27 cellular contexts compared by ENCODE assay signal in genomic region chr10:3861785-3862184, GRCh38.
DNase-seq lines count a peak whose midpoint lies in the region; ATAC-seq, FAIRE-seq and TF ChIP-seq lines count a peak whose summit lies in the region.
"Had no signal": no experiment of that assay in that cellular context is flagged by ENCODE, and none has a peak within 500 bp of the region (broad histone marks: within the 10 kb centered on the region; RNA-seq: fewer than 3 reads in every experiment).

No MANE protein-coding gene starts in this region.

- no peak overlapping the region for H3K4me3 ChIP-seq in brain microvascular endothelial cell (ENCODE audit: low read depth, low read length)
- no peak overlapping the region for H3K4me3 ChIP-seq in lower lobe of right lung
- no peak overlapping the region for H3K4me3 ChIP-seq in uterus
- H3K4me3 ChIP-seq: heart right ventricle had no signal

- no peak for TF ChIP-seq POLR2A in uterus (IDR thresholded peaks at IDR 0.05)
- no peak for TF ChIP-seq POLR2A in GM12891 (IDR thresholded peaks at IDR 0.05; ENCODE audit: low read depth, low read length)

- no peaks in the 10 kb centered on the region for H3K9me3 ChIP-seq in lower lobe of right lung
- no peaks in the 10 kb centered on the region for H3K9me3 ChIP-seq in uterus
- H3K9me3 ChIP-seq: heart right ventricle, neutrophil had no signal

- H3K27me3 ChIP-seq in brain microvascular endothelial cell (replicated peaks) (no peaks in the 10 kb centered on the region), lower lobe of right lung (ENCODE audit: low read depth) (no peaks in the 10 kb centered on the region), uterus (no peaks in the 10 kb centered on the region)
- H3K27me3 ChIP-seq: heart right ventricle, neutrophil had no signal

- intact Hi-C loops in Right ventricle myocardium inferior (cut with DNase I) (no loop called here), left cardiac atrium (cut with DNase I) (no loop called here), lower lobe of right lung (cut with DNase I) (no loop called here), uterus (cut with DNase I; ENCODE audit: low total_unique reads) (no loop called here)

- DNase-seq in Right ventricle myocardium inferior (ENCODE audit: missing footprints) = peak; percentile 73
- no peak for DNase-seq in left cardiac atrium
- DNase-seq in brain microvascular endothelial cell = peak; percentile 55
- DNase-seq in lower lobe of right lung = peak; percentile 48
- DNase-seq in uterus = peak in 1 of 2 donors; percentile 36
- DNase-seq in LoVo (ENCODE audit: low spot score) = no peak
- no peak for DNase-seq in GM12891 (ENCODE audit: insufficient read length, low spot score)
- DNase-seq: activated B cell treated with CpG ODN at 0.5 μM for 24 hours; activated CD8-positive, alpha-beta T cell treated with anti-CD3 and anti-CD28 coated beads, Interleukin-2, amount 10 ng/mL, durations not matched to agents 7 days and 5 days; activated naive CD4-positive, alpha-beta T cell treated with Interleukin-2 at 50 U/mL for 16 hours; activated T-cell treated with anti-CD3 and anti-CD28 coated beads, Interleukin-2, amount 50 U/mL, for 24 hours; CD4-positive, alpha-beta T cell; DMS53; GOT3; heart right ventricle; KBM-7; NCI-H2081 treated with DMSO at 0.1 percent for 48 hours; NCI-H510A; NK-92 treated with Interleukin-12 subunit alpha and Interleukin-12 subunit beta, amount 100 ng/mL, for 24 hours; retina; RPMI8226; stimulated activated CD4-positive, alpha-beta T cell treated with anti-CD3 and anti-CD28 coated beads, Interleukin-12 subunit alpha, Interleukin-12 subunit beta, amount 100 ng/mL, for 4 hours; T-helper 9 cell had no signal

- TF ChIP-seq CTCF in brain microvascular endothelial cell (IDR thresholded peaks at IDR 0.05; ENCODE audit: low read depth, low read length, missing control alignments) = no peak
- no peak for TF ChIP-seq CTCF in lower lobe of right lung (IDR thresholded peaks at IDR 0.05)
- no peak for TF ChIP-seq CTCF in uterus (IDR thresholded peaks at IDR 0.05)

- H3K4me1 ChIP-seq in lower lobe of right lung (peaks cover 5% of the 10 kb centered on the region), uterus (no peaks in the 10 kb centered on the region)

- FAIRE-seq in GM12891 (lab: Jason Lieb, UNC) = no peak
- FAIRE-seq: endometrium, GM12892 had no signal

- in situ Hi-C loops in brain microvascular endothelial cell (cut with HindIII; ENCODE audit: low pct_ligation_motif_present, low sequenced_read_pairs) = no loop called here

- H3K27ac ChIP-seq in brain microvascular endothelial cell (peak overlapping the region; percentile 68), lower lobe of right lung (peak overlapping the region; percentile 62), uterus (peak overlapping the region; percentile 4 to 72)
- H3K27ac ChIP-seq: heart right ventricle, neutrophil had no signal

- no peaks in the 10 kb centered on the region for H3K36me3 ChIP-seq in brain microvascular endothelial cell (replicated peaks)
- no peaks in the 10 kb centered on the region for H3K36me3 ChIP-seq in lower lobe of right lung
- no peaks in the 10 kb centered on the region for H3K36me3 ChIP-seq in uterus
- H3K36me3 ChIP-seq: heart right ventricle, neutrophil had no signal

- ATAC-seq in Right ventricle myocardium inferior (peak; percentile 28), left cardiac atrium (no peak), lower lobe of right lung (peak in 1 of 2 donors; percentile 11), HG03025 (IDR thresholded peaks at IDR 0.05; ENCODE audit: low FRiP score, unreplicated experiment) (no peak)
- ATAC-seq: activated CD8-positive, alpha-beta T cell treated with anti-CD3 and anti-CD28 coated beads, Interleukin-2, amount 10 ng/mL, durations not matched to agents 7 days and 5 days had no signal

TF ChIP-seq in GM12891, 5 proteins besides CTCF, POLR2A, EP300 and RAD21:
- TF ChIP-seq TAF1 (IDR thresholded peaks at IDR 0.05; ENCODE audit: low read depth, low read length) (no peak), SPI1 (IDR thresholded peaks at IDR 0.05; ENCODE audit: low read depth, low read length) (no peak), PAX5 (IDR thresholded peaks at IDR 0.05; ENCODE audit: insufficient read depth, low read length, severe bottlenecking) (no peak), POLR2AphosphoS5 (IDR thresholded peaks at IDR 0.05; ENCODE audit: low read depth, low read length) (no peak), POU2F2 (IDR thresholded peaks at IDR 0.05; ENCODE audit: low read depth, low read length) (no peak)
TF ChIP-seq in GM12891: peak in this region for 0.

Comparison
In these comparisons a context has a peak if more than half of its experiments do, and no peak if none do; other contexts are left out.
1. DNase-seq: peak in Right ventricle myocardium inferior (single experiment), brain microvascular endothelial cell (single experiment) and lower lobe of right lung (single experiment); none in left cardiac atrium (single experiment), LoVo (single experiment) and GM12891 (single experiment).
2. Peak in every context shown above with its lines, with median percentiles within 50 percentile points of each other: H3K27ac ChIP-seq.